8 cellular contexts compared by ENCODE assay signal in genomic region chr9:68780735-68781134, GRCh38.
A peak's percentile ranks its signal among the peaks of the same experiment; 100 is the strongest.
DNase-seq lines count a peak whose midpoint lies in the region; ATAC-seq and TF ChIP-seq lines count a peak whose summit lies in the region.

No MANE protein-coding gene starts in this region.

- H3K36me3 Mint-ChIP-seq in progenitor cell of endocrine pancreas (ENCODE audit: insufficient read depth) = no peaks in the 10 kb centered on the region

- peak overlapping the region in 7 of 8 donors; percentile 95 to 97 (median 96) for H3K27ac ChIP-seq in spleen

- peak overlapping the region; percentile 69 to 77 for H3K4me3 ChIP-seq in foreskin fibroblast (ENCODE audit: low read depth in 1 of 2, low read length in 2 of 2)
- H3K4me3 ChIP-seq in spleen = peak overlapping the region; percentile 61 to 82 (median 74)

- no peak overlapping the region for H3K27ac Mint-ChIP-seq in progenitor cell of endocrine pancreas

- no peaks in the 10 kb centered on the region for H3K27me3 ChIP-seq in spleen (replicated peaks in 1 of 7)

- H3K4me3 Mint-ChIP-seq in progenitor cell of endocrine pancreas (ENCODE audit: low read depth) = no peak overlapping the region

- peaks cover 2% of the 10 kb centered on the region for H3K4me1 Mint-ChIP-seq in progenitor cell of endocrine pancreas (ENCODE audit: low read depth)

- peaks cover 37 to 69% (median 53%) of the 10 kb centered on the region in 6 donors for H3K4me1 ChIP-seq in spleen

- intact Hi-C loops in spleen (cut with DNase I; ENCODE audit: low total_unique reads) = no loop called here

- no peaks in the 10 kb centered on the region for H3K9me3 Mint-ChIP-seq in progenitor cell of endocrine pancreas (ENCODE audit: low read depth)

- TF ChIP-seq CTCF in foreskin fibroblast (IDR thresholded peaks at IDR 0.05; ENCODE audit: low read depth, low read length) (no peak), spleen (IDR thresholded peaks at IDR 0.05 in 8 of 11, conservative IDR thresholded peaks at IDR 0.05 in 3 of 11) (no peak), progenitor cell of endocrine pancreas (IDR thresholded peaks at IDR 0.05; ENCODE audit: unreplicated experiment) (no peak)

- DNase-seq in RPMI7951 (ENCODE audit: low read depth) = peak; percentile 4
- peak in 1 of 2 donors; percentile 7 for DNase-seq in foreskin fibroblast
- DNase-seq in spleen = no peak
- DNase-seq in progenitor cell of endocrine pancreas (ENCODE audit: low spot score, unreplicated experiment) = no peak
- no peak for DNase-seq in cerebellum (ENCODE audit: low spot score)
- DNase-seq in activated gamma-delta T cell (lab: John Stamatoyannopoulos, UW) = no peak

- H3K27me3 Mint-ChIP-seq in progenitor cell of endocrine pancreas = no peaks in the 10 kb centered on the region

- H3K36me3 ChIP-seq in spleen = no peaks in the 10 kb centered on the region

- TF ChIP-seq POLR2A in spleen (IDR thresholded peaks at IDR 0.05) = no peak

- 22 to 29% (median 26%) methylated on average over 7 of the region's 7 CpGs for WGBS in spleen, 5 donors

- no peaks in the 10 kb centered on the region for H3K9me3 ChIP-seq in spleen

- ATAC-seq in GM21526 (IDR thresholded peaks at IDR 0.05; ENCODE audit: low FRiP score, unreplicated experiment) (peak; percentile 15), GM19035 (IDR thresholded peaks at IDR 0.05; ENCODE audit: unreplicated experiment) (no peak)
